ENCODE assay signal across 1 cellular context in the genomic region with DNA sequence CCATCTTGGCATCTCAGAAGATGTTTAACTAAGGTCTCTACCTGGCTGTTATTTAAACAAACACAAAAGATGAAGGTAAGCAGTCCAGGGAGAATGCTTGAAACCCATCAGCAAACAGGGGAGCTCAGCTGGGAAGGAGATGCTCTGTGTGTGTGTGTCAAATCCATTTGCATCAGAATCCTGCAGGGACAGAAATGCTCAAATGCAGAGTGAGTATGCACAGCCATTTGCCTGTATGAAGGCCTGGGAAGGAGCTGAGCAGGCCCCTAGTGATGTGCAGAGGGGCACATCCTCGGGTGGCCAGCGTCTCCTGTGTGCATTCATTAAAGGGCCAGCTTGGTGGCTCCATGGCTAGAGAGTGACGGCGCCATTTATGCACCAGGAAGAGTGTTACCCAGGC.
TF ChIP-seq lines count a peak whose summit lies in the region.

No MANE protein-coding gene starts in this region.

TF ChIP-seq in WTC11, 78 proteins besides CTCF, POLR2A, EP300 and RAD21 (continued from another document):
- TF ChIP-seq, protein P1, sequence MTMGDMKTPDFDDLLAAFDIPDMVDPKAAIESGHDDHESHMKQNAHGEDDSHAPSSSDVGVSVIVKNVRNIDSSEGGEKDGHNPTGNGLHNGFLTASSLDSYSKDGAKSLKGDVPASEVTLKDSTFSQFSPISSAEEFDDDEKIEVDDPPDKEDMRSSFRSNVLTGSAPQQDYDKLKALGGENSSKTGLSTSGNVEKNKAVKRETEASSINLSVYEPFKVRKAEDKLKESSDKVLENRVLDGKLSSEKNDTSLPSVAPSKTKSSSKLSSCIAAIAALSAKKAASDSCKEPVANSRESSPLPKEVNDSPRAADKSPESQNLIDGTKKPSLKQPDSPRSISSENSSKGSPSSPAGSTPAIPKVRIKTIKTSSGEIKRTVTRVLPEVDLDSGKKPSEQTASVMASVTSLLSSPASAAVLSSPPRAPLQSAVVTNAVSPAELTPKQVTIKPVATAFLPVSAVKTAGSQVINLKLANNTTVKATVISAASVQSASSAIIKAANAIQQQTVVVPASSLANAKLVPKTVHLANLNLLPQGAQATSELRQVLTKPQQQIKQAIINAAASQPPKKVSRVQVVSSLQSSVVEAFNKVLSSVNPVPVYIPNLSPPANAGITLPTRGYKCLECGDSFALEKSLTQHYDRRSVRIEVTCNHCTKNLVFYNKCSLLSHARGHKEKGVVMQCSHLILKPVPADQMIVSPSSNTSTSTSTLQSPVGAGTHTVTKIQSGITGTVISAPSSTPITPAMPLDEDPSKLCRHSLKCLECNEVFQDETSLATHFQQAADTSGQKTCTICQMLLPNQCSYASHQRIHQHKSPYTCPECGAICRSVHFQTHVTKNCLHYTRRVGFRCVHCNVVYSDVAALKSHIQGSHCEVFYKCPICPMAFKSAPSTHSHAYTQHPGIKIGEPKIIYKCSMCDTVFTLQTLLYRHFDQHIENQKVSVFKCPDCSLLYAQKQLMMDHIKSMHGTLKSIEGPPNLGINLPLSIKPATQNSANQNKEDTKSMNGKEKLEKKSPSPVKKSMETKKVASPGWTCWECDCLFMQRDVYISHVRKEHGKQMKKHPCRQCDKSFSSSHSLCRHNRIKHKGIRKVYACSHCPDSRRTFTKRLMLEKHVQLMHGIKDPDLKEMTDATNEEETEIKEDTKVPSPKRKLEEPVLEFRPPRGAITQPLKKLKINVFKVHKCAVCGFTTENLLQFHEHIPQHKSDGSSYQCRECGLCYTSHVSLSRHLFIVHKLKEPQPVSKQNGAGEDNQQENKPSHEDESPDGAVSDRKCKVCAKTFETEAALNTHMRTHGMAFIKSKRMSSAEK (CRISPR knock-in tag; IDR thresholded peaks at IDR 0.05; ENCODE audit: borderline replicate concordance): no peak
- no peak for TF ChIP-seq MXD4 (CRISPR knock-in tag; IDR thresholded peaks at IDR 0.05; ENCODE audit: borderline replicate concordance)
- TF ChIP-seq, protein P2, sequence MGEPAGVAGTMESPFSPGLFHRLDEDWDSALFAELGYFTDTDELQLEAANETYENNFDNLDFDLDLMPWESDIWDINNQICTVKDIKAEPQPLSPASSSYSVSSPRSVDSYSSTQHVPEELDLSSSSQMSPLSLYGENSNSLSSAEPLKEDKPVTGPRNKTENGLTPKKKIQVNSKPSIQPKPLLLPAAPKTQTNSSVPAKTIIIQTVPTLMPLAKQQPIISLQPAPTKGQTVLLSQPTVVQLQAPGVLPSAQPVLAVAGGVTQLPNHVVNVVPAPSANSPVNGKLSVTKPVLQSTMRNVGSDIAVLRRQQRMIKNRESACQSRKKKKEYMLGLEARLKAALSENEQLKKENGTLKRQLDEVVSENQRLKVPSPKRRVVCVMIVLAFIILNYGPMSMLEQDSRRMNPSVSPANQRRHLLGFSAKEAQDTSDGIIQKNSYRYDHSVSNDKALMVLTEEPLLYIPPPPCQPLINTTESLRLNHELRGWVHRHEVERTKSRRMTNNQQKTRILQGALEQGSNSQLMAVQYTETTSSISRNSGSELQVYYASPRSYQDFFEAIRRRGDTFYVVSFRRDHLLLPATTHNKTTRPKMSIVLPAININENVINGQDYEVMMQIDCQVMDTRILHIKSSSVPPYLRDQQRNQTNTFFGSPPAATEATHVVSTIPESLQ (CRISPR knock-in tag; IDR thresholded peaks at IDR 0.05): no peak
- no peak for TF ChIP-seq MYBL2 (CRISPR knock-in tag; IDR thresholded peaks at IDR 0.05)
- TF ChIP-seq, protein P3, sequence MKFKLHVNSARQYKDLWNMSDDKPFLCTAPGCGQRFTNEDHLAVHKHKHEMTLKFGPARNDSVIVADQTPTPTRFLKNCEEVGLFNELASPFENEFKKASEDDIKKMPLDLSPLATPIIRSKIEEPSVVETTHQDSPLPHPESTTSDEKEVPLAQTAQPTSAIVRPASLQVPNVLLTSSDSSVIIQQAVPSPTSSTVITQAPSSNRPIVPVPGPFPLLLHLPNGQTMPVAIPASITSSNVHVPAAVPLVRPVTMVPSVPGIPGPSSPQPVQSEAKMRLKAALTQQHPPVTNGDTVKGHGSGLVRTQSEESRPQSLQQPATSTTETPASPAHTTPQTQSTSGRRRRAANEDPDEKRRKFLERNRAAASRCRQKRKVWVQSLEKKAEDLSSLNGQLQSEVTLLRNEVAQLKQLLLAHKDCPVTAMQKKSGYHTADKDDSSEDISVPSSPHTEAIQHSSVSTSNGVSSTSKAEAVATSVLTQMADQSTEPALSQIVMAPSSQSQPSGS (CRISPR knock-in tag; IDR thresholded peaks at IDR 0.05; ENCODE audit: borderline replicate concordance, low read depth): no peak
- TF ChIP-seq ZBTB21 (CRISPR knock-in tag; IDR thresholded peaks at IDR 0.05; ENCODE audit: borderline replicate concordance): no peak
- no peak for TF ChIP-seq GABPB1 (CRISPR knock-in tag; IDR thresholded peaks at IDR 0.05)
- TF ChIP-seq GRHL2 (CRISPR knock-in tag; IDR thresholded peaks at IDR 0.05; ENCODE audit: insufficient replicate concordance, severe bottlenecking): no peak
